2 cellular contexts compared by ENCODE assay signal in the genomic region with DNA sequence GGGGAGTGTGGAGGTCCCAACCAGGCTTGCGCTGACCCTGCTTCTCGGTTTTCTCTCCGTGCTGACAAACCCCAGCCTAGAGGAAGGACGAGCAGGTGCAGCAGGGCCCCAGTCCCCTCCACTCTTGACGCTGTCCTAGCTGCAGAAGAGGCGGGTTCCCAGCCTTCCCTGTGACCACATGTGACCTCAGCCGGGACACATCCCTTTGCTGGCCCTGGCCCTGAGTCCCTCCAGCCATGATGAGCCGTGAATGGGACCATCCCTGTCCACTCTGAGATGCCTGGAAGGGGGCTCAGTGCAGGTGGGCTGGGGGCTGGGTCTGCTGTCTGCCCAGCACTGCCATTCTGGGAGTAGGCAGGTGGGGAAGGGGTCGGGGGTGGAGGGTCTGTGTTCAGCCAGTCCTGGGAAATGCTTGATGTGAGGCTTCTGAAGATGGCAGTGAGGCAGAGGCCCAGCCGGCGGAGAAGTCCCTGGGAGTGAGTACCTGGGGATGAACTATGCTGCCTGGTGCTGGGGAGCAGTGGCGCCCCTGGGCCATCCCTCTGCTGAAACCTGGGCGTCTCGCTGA.
TF ChIP-seq lines count a peak whose summit lies in the region.

No MANE protein-coding gene starts in this region.

TF ChIP-seq in HEK293, 187 proteins besides CTCF, POLR2A, EP300 and RAD21:
- TF ChIP-seq YY2 (tag by site-specific recombination; IDR thresholded peaks at IDR 0.05), result peak; percentile 30; the same call in 1 of the 2 replicates
- no peak for TF ChIP-seq HOXC10 (CRISPR knock-in tag; IDR thresholded peaks at IDR 0.05)
TF ChIP-seq in HEK293: peak in this region for 1.

TF ChIP-seq in K562, 482 proteins besides CTCF, POLR2A, EP300 and RAD21 (continues in another document):
- TF ChIP-seq, protein P1, sequence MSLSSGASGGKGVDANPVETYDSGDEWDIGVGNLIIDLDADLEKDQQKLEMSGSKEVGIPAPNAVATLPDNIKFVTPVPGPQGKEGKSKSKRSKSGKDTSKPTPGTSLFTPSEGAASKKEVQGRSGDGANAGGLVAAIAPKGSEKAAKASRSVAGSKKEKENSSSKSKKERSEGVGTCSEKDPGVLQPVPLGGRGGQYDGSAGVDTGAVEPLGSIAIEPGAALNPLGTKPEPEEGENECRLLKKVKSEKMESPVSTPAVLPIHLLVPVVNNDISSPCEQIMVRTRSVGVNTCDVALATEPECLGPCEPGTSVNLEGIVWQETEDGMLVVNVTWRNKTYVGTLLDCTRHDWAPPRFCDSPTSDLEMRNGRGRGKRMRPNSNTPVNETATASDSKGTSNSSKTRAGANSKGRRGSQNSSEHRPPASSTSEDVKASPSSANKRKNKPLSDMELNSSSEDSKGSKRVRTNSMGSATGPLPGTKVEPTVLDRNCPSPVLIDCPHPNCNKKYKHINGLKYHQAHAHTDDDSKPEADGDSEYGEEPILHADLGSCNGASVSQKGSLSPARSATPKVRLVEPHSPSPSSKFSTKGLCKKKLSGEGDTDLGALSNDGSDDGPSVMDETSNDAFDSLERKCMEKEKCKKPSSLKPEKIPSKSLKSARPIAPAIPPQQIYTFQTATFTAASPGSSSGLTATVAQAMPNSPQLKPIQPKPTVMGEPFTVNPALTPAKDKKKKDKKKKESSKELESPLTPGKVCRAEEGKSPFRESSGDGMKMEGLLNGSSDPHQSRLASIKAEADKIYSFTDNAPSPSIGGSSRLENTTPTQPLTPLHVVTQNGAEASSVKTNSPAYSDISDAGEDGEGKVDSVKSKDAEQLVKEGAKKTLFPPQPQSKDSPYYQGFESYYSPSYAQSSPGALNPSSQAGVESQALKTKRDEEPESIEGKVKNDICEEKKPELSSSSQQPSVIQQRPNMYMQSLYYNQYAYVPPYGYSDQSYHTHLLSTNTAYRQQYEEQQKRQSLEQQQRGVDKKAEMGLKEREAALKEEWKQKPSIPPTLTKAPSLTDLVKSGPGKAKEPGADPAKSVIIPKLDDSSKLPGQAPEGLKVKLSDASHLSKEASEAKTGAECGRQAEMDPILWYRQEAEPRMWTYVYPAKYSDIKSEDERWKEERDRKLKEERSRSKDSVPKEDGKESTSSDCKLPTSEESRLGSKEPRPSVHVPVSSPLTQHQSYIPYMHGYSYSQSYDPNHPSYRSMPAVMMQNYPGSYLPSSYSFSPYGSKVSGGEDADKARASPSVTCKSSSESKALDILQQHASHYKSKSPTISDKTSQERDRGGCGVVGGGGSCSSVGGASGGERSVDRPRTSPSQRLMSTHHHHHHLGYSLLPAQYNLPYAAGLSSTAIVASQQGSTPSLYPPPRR (CRISPR knock-in tag; IDR thresholded peaks at IDR 0.05; ENCODE audit: borderline replicate concordance), result no peak
- TF ChIP-seq, protein P2, sequence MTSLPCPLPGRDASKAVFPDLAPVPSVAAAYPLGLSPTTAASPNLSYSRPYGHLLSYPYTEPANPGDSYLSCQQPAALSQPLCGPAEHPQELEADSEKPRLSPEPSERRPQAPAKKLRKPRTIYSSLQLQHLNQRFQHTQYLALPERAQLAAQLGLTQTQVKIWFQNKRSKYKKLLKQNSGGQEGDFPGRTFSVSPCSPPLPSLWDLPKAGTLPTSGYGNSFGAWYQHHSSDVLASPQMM (CRISPR knock-in tag; IDR thresholded peaks at IDR 0.05), result no peak
- TF ChIP-seq FUS (optimal IDR thresholded peaks at IDR 0.05; ENCODE audit: low read depth, low read length) (no peak), ZNF586 (CRISPR knock-in tag; conservative IDR thresholded peaks at IDR 0.05) (no peak), SREBF1 (IDR thresholded peaks at IDR 0.05; ENCODE audit: borderline replicate concordance, low read depth, low read length) (no peak), CBFA2T3 (IDR thresholded peaks at IDR 0.05) (no peak), SP1 (CRISPR knock-in tag; IDR thresholded peaks at IDR 0.05) (no peak), ZC3H4 (CRISPR knock-in tag; IDR thresholded peaks at IDR 0.05; ENCODE audit: borderline replicate concordance) (no peak), CCNT2 (IDR thresholded peaks at IDR 0.05; ENCODE audit: borderline replicate concordance, extremely low read depth, insufficient read length, low read depth, low read length) (peak; percentile 5), ATF7 (IDR thresholded peaks at IDR 0.05) (no peak), MTA3 (IDR thresholded peaks at IDR 0.05; ENCODE audit: borderline replicate concordance) (no peak), CHD2 (IDR thresholded peaks at IDR 0.05; ENCODE audit: low read depth, low read length) (no peak)
- TF ChIP-seq, protein P3, sequence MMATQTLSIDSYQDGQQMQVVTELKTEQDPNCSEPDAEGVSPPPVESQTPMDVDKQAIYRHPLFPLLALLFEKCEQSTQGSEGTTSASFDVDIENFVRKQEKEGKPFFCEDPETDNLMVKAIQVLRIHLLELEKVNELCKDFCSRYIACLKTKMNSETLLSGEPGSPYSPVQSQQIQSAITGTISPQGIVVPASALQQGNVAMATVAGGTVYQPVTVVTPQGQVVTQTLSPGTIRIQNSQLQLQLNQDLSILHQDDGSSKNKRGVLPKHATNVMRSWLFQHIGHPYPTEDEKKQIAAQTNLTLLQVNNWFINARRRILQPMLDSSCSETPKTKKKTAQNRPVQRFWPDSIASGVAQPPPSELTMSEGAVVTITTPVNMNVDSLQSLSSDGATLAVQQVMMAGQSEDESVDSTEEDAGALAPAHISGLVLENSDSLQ (IDR thresholded peaks at IDR 0.05), result no peak
- TF ChIP-seq, protein P4, sequence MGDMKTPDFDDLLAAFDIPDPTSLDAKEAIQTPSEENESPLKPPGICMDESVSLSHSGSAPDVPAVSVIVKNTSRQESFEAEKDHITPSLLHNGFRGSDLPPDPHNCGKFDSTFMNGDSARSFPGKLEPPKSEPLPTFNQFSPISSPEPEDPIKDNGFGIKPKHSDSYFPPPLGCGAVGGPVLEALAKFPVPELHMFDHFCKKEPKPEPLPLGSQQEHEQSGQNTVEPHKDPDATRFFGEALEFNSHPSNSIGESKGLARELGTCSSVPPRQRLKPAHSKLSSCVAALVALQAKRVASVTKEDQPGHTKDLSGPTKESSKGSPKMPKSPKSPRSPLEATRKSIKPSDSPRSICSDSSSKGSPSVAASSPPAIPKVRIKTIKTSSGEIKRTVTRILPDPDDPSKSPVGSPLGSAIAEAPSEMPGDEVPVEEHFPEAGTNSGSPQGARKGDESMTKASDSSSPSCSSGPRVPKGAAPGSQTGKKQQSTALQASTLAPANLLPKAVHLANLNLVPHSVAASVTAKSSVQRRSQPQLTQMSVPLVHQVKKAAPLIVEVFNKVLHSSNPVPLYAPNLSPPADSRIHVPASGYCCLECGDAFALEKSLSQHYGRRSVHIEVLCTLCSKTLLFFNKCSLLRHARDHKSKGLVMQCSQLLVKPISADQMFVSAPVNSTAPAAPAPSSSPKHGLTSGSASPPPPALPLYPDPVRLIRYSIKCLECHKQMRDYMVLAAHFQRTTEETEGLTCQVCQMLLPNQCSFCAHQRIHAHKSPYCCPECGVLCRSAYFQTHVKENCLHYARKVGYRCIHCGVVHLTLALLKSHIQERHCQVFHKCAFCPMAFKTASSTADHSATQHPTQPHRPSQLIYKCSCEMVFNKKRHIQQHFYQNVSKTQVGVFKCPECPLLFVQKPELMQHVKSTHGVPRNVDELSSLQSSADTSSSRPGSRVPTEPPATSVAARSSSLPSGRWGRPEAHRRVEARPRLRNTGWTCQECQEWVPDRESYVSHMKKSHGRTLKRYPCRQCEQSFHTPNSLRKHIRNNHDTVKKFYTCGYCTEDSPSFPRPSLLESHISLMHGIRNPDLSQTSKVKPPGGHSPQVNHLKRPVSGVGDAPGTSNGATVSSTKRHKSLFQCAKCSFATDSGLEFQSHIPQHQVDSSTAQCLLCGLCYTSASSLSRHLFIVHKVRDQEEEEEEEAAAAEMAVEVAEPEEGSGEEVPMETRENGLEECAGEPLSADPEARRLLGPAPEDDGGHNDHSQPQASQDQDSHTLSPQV (IDR thresholded peaks at IDR 0.05), result 0 out of 2 replicates have a peak, but pooled peaks have one; percentile 12
- TF ChIP-seq, protein P5, sequence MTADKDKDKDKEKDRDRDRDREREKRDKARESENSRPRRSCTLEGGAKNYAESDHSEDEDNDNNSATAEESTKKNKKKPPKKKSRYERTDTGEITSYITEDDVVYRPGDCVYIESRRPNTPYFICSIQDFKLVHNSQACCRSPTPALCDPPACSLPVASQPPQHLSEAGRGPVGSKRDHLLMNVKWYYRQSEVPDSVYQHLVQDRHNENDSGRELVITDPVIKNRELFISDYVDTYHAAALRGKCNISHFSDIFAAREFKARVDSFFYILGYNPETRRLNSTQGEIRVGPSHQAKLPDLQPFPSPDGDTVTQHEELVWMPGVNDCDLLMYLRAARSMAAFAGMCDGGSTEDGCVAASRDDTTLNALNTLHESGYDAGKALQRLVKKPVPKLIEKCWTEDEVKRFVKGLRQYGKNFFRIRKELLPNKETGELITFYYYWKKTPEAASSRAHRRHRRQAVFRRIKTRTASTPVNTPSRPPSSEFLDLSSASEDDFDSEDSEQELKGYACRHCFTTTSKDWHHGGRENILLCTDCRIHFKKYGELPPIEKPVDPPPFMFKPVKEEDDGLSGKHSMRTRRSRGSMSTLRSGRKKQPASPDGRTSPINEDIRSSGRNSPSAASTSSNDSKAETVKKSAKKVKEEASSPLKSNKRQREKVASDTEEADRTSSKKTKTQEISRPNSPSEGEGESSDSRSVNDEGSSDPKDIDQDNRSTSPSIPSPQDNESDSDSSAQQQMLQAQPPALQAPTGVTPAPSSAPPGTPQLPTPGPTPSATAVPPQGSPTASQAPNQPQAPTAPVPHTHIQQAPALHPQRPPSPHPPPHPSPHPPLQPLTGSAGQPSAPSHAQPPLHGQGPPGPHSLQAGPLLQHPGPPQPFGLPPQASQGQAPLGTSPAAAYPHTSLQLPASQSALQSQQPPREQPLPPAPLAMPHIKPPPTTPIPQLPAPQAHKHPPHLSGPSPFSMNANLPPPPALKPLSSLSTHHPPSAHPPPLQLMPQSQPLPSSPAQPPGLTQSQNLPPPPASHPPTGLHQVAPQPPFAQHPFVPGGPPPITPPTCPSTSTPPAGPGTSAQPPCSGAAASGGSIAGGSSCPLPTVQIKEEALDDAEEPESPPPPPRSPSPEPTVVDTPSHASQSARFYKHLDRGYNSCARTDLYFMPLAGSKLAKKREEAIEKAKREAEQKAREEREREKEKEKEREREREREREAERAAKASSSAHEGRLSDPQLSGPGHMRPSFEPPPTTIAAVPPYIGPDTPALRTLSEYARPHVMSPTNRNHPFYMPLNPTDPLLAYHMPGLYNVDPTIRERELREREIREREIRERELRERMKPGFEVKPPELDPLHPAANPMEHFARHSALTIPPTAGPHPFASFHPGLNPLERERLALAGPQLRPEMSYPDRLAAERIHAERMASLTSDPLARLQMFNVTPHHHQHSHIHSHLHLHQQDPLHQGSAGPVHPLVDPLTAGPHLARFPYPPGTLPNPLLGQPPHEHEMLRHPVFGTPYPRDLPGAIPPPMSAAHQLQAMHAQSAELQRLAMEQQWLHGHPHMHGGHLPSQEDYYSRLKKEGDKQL (CRISPR knock-in tag; IDR thresholded peaks at IDR 0.05; ENCODE audit: borderline replicate concordance), result no peak
- TF ChIP-seq, protein P6, sequence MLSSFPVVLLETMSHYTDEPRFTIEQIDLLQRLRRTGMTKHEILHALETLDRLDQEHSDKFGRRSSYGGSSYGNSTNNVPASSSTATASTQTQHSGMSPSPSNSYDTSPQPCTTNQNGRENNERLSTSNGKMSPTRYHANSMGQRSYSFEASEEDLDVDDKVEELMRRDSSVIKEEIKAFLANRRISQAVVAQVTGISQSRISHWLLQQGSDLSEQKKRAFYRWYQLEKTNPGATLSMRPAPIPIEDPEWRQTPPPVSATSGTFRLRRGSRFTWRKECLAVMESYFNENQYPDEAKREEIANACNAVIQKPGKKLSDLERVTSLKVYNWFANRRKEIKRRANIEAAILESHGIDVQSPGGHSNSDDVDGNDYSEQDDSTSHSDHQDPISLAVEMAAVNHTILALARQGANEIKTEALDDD (IDR thresholded peaks at IDR 0.05), result no peak
- TF ChIP-seq, protein P7, sequence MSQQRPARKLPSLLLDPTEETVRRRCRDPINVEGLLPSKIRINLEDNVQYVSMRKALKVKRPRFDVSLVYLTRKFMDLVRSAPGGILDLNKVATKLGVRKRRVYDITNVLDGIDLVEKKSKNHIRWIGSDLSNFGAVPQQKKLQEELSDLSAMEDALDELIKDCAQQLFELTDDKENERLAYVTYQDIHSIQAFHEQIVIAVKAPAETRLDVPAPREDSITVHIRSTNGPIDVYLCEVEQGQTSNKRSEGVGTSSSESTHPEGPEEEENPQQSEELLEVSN (IDR thresholded peaks at IDR 0.05; ENCODE audit: borderline replicate concordance in 1 of 2, extremely low read depth in 1 of 2, insufficient read depth in 1 of 2, insufficient read length in 1 of 2, low read depth in 1 of 2, low read length in 1 of 2, poor library complexity in 1 of 2, severe bottlenecking in 1 of 2), result peak in 1 of 2 experiments; percentile 22
- TF ChIP-seq, protein P8, sequence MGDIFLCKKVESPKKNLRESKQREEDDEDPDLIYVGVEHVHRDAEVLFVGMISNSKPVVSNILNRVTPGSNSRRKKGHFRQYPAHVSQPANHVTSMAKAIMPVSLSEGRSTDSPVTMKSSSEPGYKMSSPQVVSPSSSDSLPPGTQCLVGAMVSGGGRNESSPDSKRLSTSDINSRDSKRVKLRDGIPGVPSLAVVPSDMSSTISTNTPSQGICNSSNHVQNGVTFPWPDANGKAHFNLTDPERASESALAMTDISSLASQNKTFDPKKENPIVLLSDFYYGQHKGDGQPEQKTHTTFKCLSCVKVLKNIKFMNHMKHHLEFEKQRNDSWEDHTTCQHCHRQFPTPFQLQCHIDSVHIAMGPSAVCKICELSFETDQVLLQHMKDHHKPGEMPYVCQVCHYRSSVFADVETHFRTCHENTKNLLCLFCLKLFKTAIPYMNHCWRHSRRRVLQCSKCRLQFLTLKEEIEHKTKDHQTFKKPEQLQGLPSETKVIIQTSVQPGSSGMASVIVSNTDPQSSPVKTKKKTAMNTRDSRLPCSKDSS (IDR thresholded peaks at IDR 0.05; ENCODE audit: low read depth, partially characterized antibody), result no peak
- TF ChIP-seq, protein P9, sequence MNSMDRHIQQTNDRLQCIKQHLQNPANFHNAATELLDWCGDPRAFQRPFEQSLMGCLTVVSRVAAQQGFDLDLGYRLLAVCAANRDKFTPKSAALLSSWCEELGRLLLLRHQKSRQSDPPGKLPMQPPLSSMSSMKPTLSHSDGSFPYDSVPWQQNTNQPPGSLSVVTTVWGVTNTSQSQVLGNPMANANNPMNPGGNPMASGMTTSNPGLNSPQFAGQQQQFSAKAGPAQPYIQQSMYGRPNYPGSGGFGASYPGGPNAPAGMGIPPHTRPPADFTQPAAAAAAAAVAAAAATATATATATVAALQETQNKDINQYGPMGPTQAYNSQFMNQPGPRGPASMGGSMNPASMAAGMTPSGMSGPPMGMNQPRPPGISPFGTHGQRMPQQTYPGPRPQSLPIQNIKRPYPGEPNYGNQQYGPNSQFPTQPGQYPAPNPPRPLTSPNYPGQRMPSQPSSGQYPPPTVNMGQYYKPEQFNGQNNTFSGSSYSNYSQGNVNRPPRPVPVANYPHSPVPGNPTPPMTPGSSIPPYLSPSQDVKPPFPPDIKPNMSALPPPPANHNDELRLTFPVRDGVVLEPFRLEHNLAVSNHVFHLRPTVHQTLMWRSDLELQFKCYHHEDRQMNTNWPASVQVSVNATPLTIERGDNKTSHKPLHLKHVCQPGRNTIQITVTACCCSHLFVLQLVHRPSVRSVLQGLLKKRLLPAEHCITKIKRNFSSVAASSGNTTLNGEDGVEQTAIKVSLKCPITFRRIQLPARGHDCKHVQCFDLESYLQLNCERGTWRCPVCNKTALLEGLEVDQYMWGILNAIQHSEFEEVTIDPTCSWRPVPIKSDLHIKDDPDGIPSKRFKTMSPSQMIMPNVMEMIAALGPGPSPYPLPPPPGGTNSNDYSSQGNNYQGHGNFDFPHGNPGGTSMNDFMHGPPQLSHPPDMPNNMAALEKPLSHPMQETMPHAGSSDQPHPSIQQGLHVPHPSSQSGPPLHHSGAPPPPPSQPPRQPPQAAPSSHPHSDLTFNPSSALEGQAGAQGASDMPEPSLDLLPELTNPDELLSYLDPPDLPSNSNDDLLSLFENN (IDR thresholded peaks at IDR 0.05; ENCODE audit: low read depth in 2 of 2, low read length in 2 of 2), result no peak
